Comparison of ENCODE assay signal across 1 cellular context in the genomic region with DNA sequence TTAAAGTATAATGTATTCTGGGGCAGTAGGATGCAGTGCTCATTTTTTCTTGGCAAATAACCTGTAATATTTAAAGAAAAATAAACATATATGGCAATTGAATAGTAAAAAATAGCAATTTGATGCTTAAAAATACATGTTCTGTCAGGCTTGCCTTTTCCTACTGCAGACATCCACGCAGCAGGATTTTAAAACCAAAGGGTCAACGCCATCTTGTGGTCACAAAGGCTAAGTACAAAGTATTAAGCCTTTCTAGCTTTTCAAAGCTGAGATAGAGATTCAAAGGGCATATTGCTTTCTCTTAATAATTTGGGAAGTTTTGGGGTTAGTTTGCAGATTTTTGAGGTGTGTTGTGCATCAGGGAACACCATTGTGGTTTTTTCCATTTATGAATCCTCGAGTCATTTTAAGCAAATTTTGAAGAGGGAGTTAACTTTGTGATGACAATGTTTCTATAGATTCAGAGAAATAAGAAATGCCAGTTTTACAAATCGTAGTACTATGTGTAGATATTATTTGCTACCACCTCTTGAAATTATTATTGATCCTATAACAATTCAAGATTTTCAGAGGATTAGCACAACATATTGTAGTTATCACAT.
A peak's percentile ranks its signal among the peaks of the same experiment; 100 is the strongest.
TF ChIP-seq lines count a peak whose summit lies in the region.

No MANE protein-coding gene starts in this region.

TF ChIP-seq in IMR-90, 13 proteins besides CTCF, POLR2A, EP300 and RAD21:
- TF ChIP-seq ELK1 (IDR thresholded peaks at IDR 0.05; ENCODE audit: borderline replicate concordance, low read depth, low read length) (no peak), SMC3 (IDR thresholded peaks at IDR 0.05; ENCODE audit: low read depth, low read length) (peak; percentile 57), CHD1 (IDR thresholded peaks at IDR 0.05; ENCODE audit: low read depth, low read length) (no peak), RFX5 (IDR thresholded peaks at IDR 0.05; ENCODE audit: low read depth, low read length) (no peak)
TF ChIP-seq in IMR-90: peak in this region for 1.
